Comparison of ENCODE assay signal across 27 cellular contexts in the genomic region with DNA sequence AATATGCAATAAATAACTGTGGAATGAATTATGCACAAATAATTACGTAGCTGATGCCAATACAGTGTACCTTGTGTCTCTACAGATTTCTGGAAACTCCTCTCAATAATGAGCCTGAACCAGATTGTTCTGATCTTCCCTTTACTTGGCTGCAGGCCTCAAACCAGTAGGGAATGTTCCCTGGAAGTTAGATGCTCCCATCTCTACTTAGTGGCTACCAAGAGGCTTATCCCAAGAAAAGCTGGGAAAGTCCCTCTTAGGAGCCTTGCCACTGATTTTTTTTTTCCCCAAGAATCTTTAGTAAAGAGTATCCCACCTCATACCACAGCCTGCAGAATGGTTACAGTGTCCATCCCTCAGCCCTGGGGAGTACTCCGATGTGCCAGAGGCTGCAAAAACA.
DNase-seq lines count a peak whose midpoint lies in the region; ATAC-seq and TF ChIP-seq lines count a peak whose summit lies in the region.
"Had no signal": no experiment of that assay in that cellular context is flagged by ENCODE, and none has a peak within 500 bp of the region (broad histone marks: within the 10 kb centered on the region; RNA-seq: fewer than 3 reads in every experiment).

No MANE protein-coding gene starts in this region.

- H3K27me3 ChIP-seq in mammary epithelial cell (ENCODE audit: insufficient read depth, low read length) = no peaks in the 10 kb centered on the region
- no peaks in the 10 kb centered on the region for H3K27me3 ChIP-seq in breast epithelium
- H3K27me3 ChIP-seq in right lobe of liver = no peaks in the 10 kb centered on the region
- H3K27me3 ChIP-seq: foreskin keratinocyte, heart left ventricle, left lung had no signal

- peak overlapping the region; percentile 17 for H2AFZ ChIP-seq in mammary epithelial cell (ENCODE audit: low read depth, low read length)

- no peak for TF ChIP-seq POLR2A in breast epithelium (IDR thresholded peaks at IDR 0.05)
- no peak for TF ChIP-seq POLR2A in right lobe of liver (IDR thresholded peaks at IDR 0.05)

- no peak overlapping the region for H3K9ac ChIP-seq in mammary epithelial cell (ENCODE audit: insufficient read depth, low read length)

- H3K4me3 ChIP-seq in mammary epithelial cell (replicated peaks in 1 of 3; ENCODE audit: insufficient read depth in 1 of 3, low read depth in 2 of 3, low read length in 3 of 3) (no peak overlapping the region), breast epithelium (no peak overlapping the region), right lobe of liver (no peak overlapping the region)
- H3K4me3 ChIP-seq: heart left ventricle, left lung had no signal

- WGBS in mammary epithelial cell (ENCODE audit: low coverage, missing lambda C conversion rate) = 100% methylated on average over 2 of the region's 2 CpGs
- 61% methylated on average over 2 of the region's 2 CpGs for WGBS in right lobe of liver (ENCODE audit: insufficient coverage, low coverage, low lambda C conversion rate, missing lambda C conversion rate)

- CTCF ChIA-PET in mammary epithelial cell (lab: Charles Lee; ENCODE audit: low non-redundant PET) = no interaction called here

- no peaks in the 10 kb centered on the region for H3K36me3 Mint-ChIP-seq in mesothelial cell of epicardium
- no peaks in the 10 kb centered on the region for H3K36me3 Mint-ChIP-seq in type B pancreatic cell

- H3K27ac ChIP-seq in mammary epithelial cell (ENCODE audit: insufficient read depth, low read depth, low read length) = no peak overlapping the region
- no peak overlapping the region for H3K27ac ChIP-seq in breast epithelium
- no peak overlapping the region for H3K27ac ChIP-seq in right lobe of liver
- H3K27ac ChIP-seq: 22Rv1, C4-2B, foreskin keratinocyte, heart left ventricle, WERI-Rb-1 had no signal

- BruUV-seq in mammary epithelial cell (replicated peaks; lab: Mats Ljungman, UMichigan) = no TSS peak

- H3K36me3 ChIP-seq in mammary epithelial cell (ENCODE audit: insufficient read depth, low read length) (no peaks in the 10 kb centered on the region), breast epithelium (no peaks in the 10 kb centered on the region), right lobe of liver (no peaks in the 10 kb centered on the region)
- H3K36me3 ChIP-seq: heart left ventricle, left lung, WERI-Rb-1 had no signal

- H3K9me3 Mint-ChIP-seq in mesothelial cell of epicardium (peaks cover 3% of the 10 kb centered on the region), type B pancreatic cell (no peaks in the 10 kb centered on the region)
- H3K9me3 Mint-ChIP-seq: activated T-helper 2 cell treated with anti-CD3 and anti-CD28 coated beads, Interferon-gamma antibody, Interleukin-2, Interleukin-4, amounts not matched to agents 10 μg/mL and 5 μg/mL and 100 μg/mL, durations not matched to agents 14 hours and 24 hours and 36 hours had no signal

- H3K4me1 ChIP-seq in mammary epithelial cell (ENCODE audit: insufficient read depth, low read length) (peaks cover 5% of the 10 kb centered on the region), breast epithelium (no peaks in the 10 kb centered on the region), right lobe of liver (no peaks in the 10 kb centered on the region)
- H3K4me1 ChIP-seq: Caco-2, left lung had no signal

- no peaks in the 10 kb centered on the region for H3K27me3 Mint-ChIP-seq in mesothelial cell of epicardium (ENCODE audit: low read depth)
- H3K27me3 Mint-ChIP-seq in type B pancreatic cell = no peaks in the 10 kb centered on the region

- H3K27ac Mint-ChIP-seq in mesothelial cell of epicardium (peak overlapping the region; percentile 8), type B pancreatic cell (peak overlapping the region; percentile 23)
- H3K27ac Mint-ChIP-seq: activated T-helper 2 cell treated with anti-CD3 and anti-CD28 coated beads, Interferon-gamma antibody, Interleukin-2, Interleukin-4, amounts not matched to agents 10 μg/mL and 5 μg/mL and 100 μg/mL, durations not matched to agents 14 hours and 24 hours and 36 hours had no signal

- DNase-seq in mammary epithelial cell (no peak), breast epithelium (ENCODE audit: low spot score in 2 of 2) (no peak), astrocyte of the hippocampus (ENCODE audit: low read depth, low spot score) (peak; percentile 22), mesothelial cell of epicardium (ENCODE audit: low spot score in 2 of 2, unreplicated experiment in 2 of 2) (no peak), type B pancreatic cell (ENCODE audit: extremely low spot score, unreplicated experiment) (no peak), NOMO-1 (lab: John Stamatoyannopoulos, UW; ENCODE audit: unreplicated experiment in 2 of 2) (no peak), right lobe of liver (no peak)
- DNase-seq: activated CD4-positive, alpha-beta T cell treated with anti-CD3 and anti-CD28 coated beads for 48 hours; activated naive CD4-positive, alpha-beta T cell treated with anti-CD3 and anti-CD28 coated beads, Interleukin-2, amount 50 U/mL, for 16 hours; Caco-2; foreskin keratinocyte; heart left ventricle; islet precursor cell; left lung; mesendoderm; NCI-H1694; NCI-H446 treated with DMSO at 0.1 percent for 48 hours; NCI-H774; occipital lobe; small intestine; stimulated activated CD4-positive, alpha-beta T cell treated with anti-CD3 and anti-CD28 coated beads, Interleukin-1b, Interleukin-23, amount 100 ng/mL, for 48 hours; stimulated activated naive CD4-positive, alpha-beta T cell treated with Interleukin-2 at 50 U/mL for 16 hours; WERI-Rb-1 had no signal

- H4K20me1 ChIP-seq in mammary epithelial cell (ENCODE audit: insufficient read depth, low read length) = no peaks in the 10 kb centered on the region

- in situ Hi-C loops in mammary epithelial cell (cut with MboI; ENCODE audit: low sequenced_read_pairs in 2 of 2) = no loop called here

- no peak for TF ChIP-seq CTCF in mammary epithelial cell (conservative IDR thresholded peaks at IDR 0.05 in 1 of 2, IDR thresholded peaks at IDR 0.05 in 1 of 2; ENCODE audit: extremely low read depth in 1 of 2, insufficient read depth in 1 of 2, low read depth in 1 of 2, low read length in 2 of 2)
- TF ChIP-seq CTCF in breast epithelium (IDR thresholded peaks at IDR 0.05) = no peak
- TF ChIP-seq CTCF in mesothelial cell of epicardium (IDR thresholded peaks at IDR 0.05; ENCODE audit: unreplicated experiment) = no peak
- TF ChIP-seq CTCF in type B pancreatic cell (conservative IDR thresholded peaks at IDR 0.05) = no peak
- TF ChIP-seq CTCF in right lobe of liver (IDR thresholded peaks at IDR 0.05) = no peak

- H3K4me2 ChIP-seq in mammary epithelial cell (ENCODE audit: insufficient read depth, low read depth, low read length) = no peak overlapping the region

- dilution Hi-C loops in mammary epithelial cell (cut with HindIII; ENCODE audit: low sequenced_read_pairs) = no loop called here

- intact Hi-C loops in mammary epithelial cell (cut with micrococcal nuclease) (no loop called here), breast epithelium (cut with DNase I; ENCODE audit: low total_unique reads) (no loop called here), right lobe of liver (cut with DNase I) (no loop called here)

- H3K4me3 Mint-ChIP-seq in mesothelial cell of epicardium (no peak overlapping the region), type B pancreatic cell (no peak overlapping the region)

- ATAC-seq in GM21717 (IDR thresholded peaks at IDR 0.05; ENCODE audit: unreplicated experiment) (no peak), right lobe of liver (no peak)
- ATAC-seq: left lung had no signal

- H3K4me1 Mint-ChIP-seq in mesothelial cell of epicardium (peaks cover 36% of the 10 kb centered on the region), type B pancreatic cell (ENCODE audit: unreplicated experiment) (peaks cover 33% of the 10 kb centered on the region)

- H3K9me3 ChIP-seq in mammary epithelial cell (replicated peaks; ENCODE audit: insufficient read depth, low read length) (no peaks in the 10 kb centered on the region), breast epithelium (no peaks in the 10 kb centered on the region), right lobe of liver (no peaks in the 10 kb centered on the region)
- H3K9me3 ChIP-seq: Caco-2, heart left ventricle, left lung had no signal

- no peaks in the 10 kb centered on the region for H3K79me2 ChIP-seq in mammary epithelial cell (ENCODE audit: insufficient read depth, low read length)
